ENCODE assay signal across 15 cellular contexts in the genomic region with DNA sequence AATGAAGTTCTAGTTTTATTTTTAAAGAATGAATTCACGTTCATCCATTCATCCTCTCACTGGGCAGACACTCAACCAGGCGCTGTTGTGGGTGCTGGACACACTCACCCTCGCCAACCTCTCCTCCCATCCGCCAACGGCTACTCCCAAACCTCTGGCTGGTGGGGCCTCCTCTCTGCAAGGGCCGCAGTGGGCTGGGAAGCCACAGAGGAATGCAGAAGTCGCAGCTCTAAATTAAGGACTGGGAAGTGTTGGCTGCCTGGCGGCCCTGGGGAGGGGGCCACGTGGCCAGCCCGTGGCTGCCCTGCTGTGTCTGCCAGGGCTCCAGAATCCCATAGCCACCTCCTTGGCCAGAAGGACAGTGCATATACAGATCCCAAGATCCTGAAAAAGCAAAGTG. TPM values are rescaled to one million over a fixed set of nuclear protein-coding genes. Genes with fewer than 3 reads are reported as not detected.
DNase-seq lines count a peak whose midpoint lies in the region; ATAC-seq and TF ChIP-seq lines count a peak whose summit lies in the region.
"Had no signal": no experiment of that assay in that cellular context is flagged by ENCODE, and none has a peak within 500 bp of the region (broad histone marks: within the 10 kb centered on the region; RNA-seq: fewer than 3 reads in every experiment).

No MANE protein-coding gene starts in this region.

- H3K27ac ChIP-seq in HL-60 (replicated peaks) (peak overlapping the region; percentile 79), WERI-Rb-1 (no peak overlapping the region)
- H3K27ac ChIP-seq: SK-N-MC had no signal

- peak overlapping the region; percentile 79 for H3K4me3 Mint-ChIP-seq in activated CD8-positive, alpha-beta T cell treated with anti-CD3 and anti-CD28 coated beads, Interleukin-2, amount 10 ng/mL, durations not matched to agents 7 days and 5 days
- H3K4me3 Mint-ChIP-seq in naive thymus-derived CD8-positive, alpha-beta T cell, result peak overlapping the region; percentile 81 to 96 (median 89)

- H3K27me3 Mint-ChIP-seq in activated CD8-positive, alpha-beta T cell treated with anti-CD3 and anti-CD28 coated beads, Interleukin-2, amount 10 ng/mL, durations not matched to agents 7 days and 5 days (ENCODE audit: low read depth), result no peaks in the 10 kb centered on the region
- H3K27me3 Mint-ChIP-seq in naive thymus-derived CD8-positive, alpha-beta T cell, result no peaks in the 10 kb centered on the region

- H3K36me3 ChIP-seq in WERI-Rb-1, result no peaks in the 10 kb centered on the region
- H3K36me3 ChIP-seq: transverse colon had no signal

- CTCF ChIA-PET in activated CD8-positive, alpha-beta T cell treated with anti-CD3 and anti-CD28 coated beads, Interleukin-2, amount 10 ng/mL, durations not matched to agents 7 days and 5 days (lab: Charles Lee), result interaction anchor here (0.8 to 2.3 kb wide), 13 partner anchors 11 to 109 kb away, joined by 3 to 18 read pairs (median 4); a partner anchor contains a TSS

- H3K9me3 Mint-ChIP-seq in activated CD8-positive, alpha-beta T cell treated with anti-CD3 and anti-CD28 coated beads, Interleukin-2, amount 10 ng/mL, durations not matched to agents 7 days and 5 days (ENCODE audit: insufficient read depth), result no peaks in the 10 kb centered on the region
- no peaks in the 10 kb centered on the region for H3K9me3 Mint-ChIP-seq in naive thymus-derived CD8-positive, alpha-beta T cell

- H3K27ac Mint-ChIP-seq in activated CD8-positive, alpha-beta T cell treated with anti-CD3 and anti-CD28 coated beads, Interleukin-2, amount 10 ng/mL, durations not matched to agents 7 days and 5 days, result peak overlapping the region; percentile 96
- peak overlapping the region; percentile 93 to 100 (median 100) for H3K27ac Mint-ChIP-seq in naive thymus-derived CD8-positive, alpha-beta T cell

- H3K36me3 Mint-ChIP-seq in activated CD8-positive, alpha-beta T cell treated with anti-CD3 and anti-CD28 coated beads, Interleukin-2, amount 10 ng/mL, durations not matched to agents 7 days and 5 days (ENCODE audit: low read depth), result peaks cover 69% of the 10 kb centered on the region
- H3K36me3 Mint-ChIP-seq in naive thymus-derived CD8-positive, alpha-beta T cell, result peaks cover 4 to 40% (median 8%) of the 10 kb centered on the region in 3 donors

- TF ChIP-seq CTCF in HL-60 (IDR thresholded peaks at IDR 0.05; ENCODE audit: insufficient read depth, low read length) (no peak), WERI-Rb-1 (IDR thresholded peaks at IDR 0.05; ENCODE audit: low read depth, low read length) (no peak)

- no peaks in the 10 kb centered on the region for H3K27me3 ChIP-seq in HL-60 (ENCODE audit: insufficient read depth, poor library complexity, severe bottlenecking)
- H3K27me3 ChIP-seq in WERI-Rb-1 (ENCODE audit: insufficient read depth, low read depth, severe bottlenecking), result no peaks in the 10 kb centered on the region
- H3K27me3 ChIP-seq: transverse colon had no signal

- peaks cover 80% of the 10 kb centered on the region for H3K4me1 Mint-ChIP-seq in activated CD8-positive, alpha-beta T cell treated with anti-CD3 and anti-CD28 coated beads, Interleukin-2, amount 10 ng/mL, durations not matched to agents 7 days and 5 days (ENCODE audit: low read depth)
- peaks cover 46 to 94% (median 86%) of the 10 kb centered on the region in 4 donors for H3K4me1 Mint-ChIP-seq in naive thymus-derived CD8-positive, alpha-beta T cell

- POLR2A ChIA-PET in activated CD8-positive, alpha-beta T cell treated with anti-CD3 and anti-CD28 coated beads, Interleukin-2, amount 10 ng/mL, durations not matched to agents 7 days and 5 days (lab: Charles Lee), result interaction anchor here (0.9 to 2.8 kb wide), 10 partner anchors 18 to 101 kb away, joined by 3 to 31 read pairs (median 7); a partner anchor contains a TSS
- POLR2A ChIA-PET in naive thymus-derived CD8-positive, alpha-beta T cell (lab: Charles Lee), result interaction anchor here (0.7 to 23.1 kb wide), 19 partner anchors 8 to 118 kb away, joined by 3 to 608 read pairs (median 15); a partner anchor contains a TSS

- no peaks in the 10 kb centered on the region for H3K9me3 ChIP-seq in WERI-Rb-1 (ENCODE audit: severe bottlenecking)
- H3K9me3 ChIP-seq: transverse colon had no signal

- no peak for ATAC-seq in activated CD8-positive, alpha-beta T cell treated with anti-CD3 and anti-CD28 coated beads, Interleukin-2, amount 10 ng/mL, durations not matched to agents 7 days and 5 days
- ATAC-seq in naive thymus-derived CD8-positive, alpha-beta T cell, result no peak
- no peak for ATAC-seq in GM18873 (IDR thresholded peaks at IDR 0.05; ENCODE audit: low FRiP score, unreplicated experiment)

- H3K4me3 ChIP-seq in HL-60 (replicated peaks; ENCODE audit: insufficient read depth, low read length) (no peak overlapping the region), WERI-Rb-1 (ENCODE audit: low read depth, low read length) (no peak overlapping the region)
- H3K4me3 ChIP-seq: dorsolateral prefrontal cortex, SK-N-MC, transverse colon had no signal

- DNase-seq in NOMO-1 (lab: John Stamatoyannopoulos, UW; ENCODE audit: unreplicated experiment in 2 of 2) (peak; percentile 15 to 20), NOMO-1 treated with DMSO at 0.1 percent for 48 hours (lab: John Stamatoyannopoulos, UW; ENCODE audit: unreplicated experiment) (no peak), HL-60 (ENCODE audit: low read depth in 1 of 2, low spot score in 1 of 2) (peak in 1 of 2 experiments; percentile 68), middle frontal gyrus (ENCODE audit: extremely low spot score, low spot score) (no peak), WERI-Rb-1 (no peak)
- DNase-seq in activated CD8-positive, alpha-beta T cell treated with anti-CD3 and anti-CD28 coated beads, Interleukin-2, amount 10 ng/mL, durations not matched to agents 7 days and 5 days, result no peak
- DNase-seq in naive thymus-derived CD8-positive, alpha-beta T cell, result peak in 1 of 10 donors; percentile 48
- DNase-seq: 8988T; activated CD4-positive, alpha-beta T cell treated with anti-CD3 and anti-CD28 coated beads, Interleukin-2, amount 50 U/mL, for 48 hours; DMS153; NCI-H187; transverse colon had no signal

RNA-seq across cellular contexts. Expression of a gene that starts 6.8 kb away (rescaled TPM):
- total RNA-seq in activated CD8-positive, alpha-beta T cell treated with anti-CD3 and anti-CD28 coated beads, Interleukin-2, amount 10 ng/mL, durations not matched to agents 7 days and 5 days, result 10 to 100 TPM; 57.9 to 59.6 TPM
- 10 to 100 TPM; 62.1 to 64.0 TPM for total RNA-seq in naive thymus-derived CD8-positive, alpha-beta T cell
- polyA plus RNA-seq in naive thymus-derived CD8-positive, alpha-beta T cell, result 100 to 1,000 TPM in 2 of 3 donors, 10 to 100 TPM in 1; 86.7 to 208 (median 145) TPM

RNA-seq across cellular contexts. Expression of a gene that starts 30.7 kb away (rescaled TPM):
- 10 to 100 TPM; 51.7 to 55.4 TPM for total RNA-seq in activated CD8-positive, alpha-beta T cell treated with anti-CD3 and anti-CD28 coated beads, Interleukin-2, amount 10 ng/mL, durations not matched to agents 7 days and 5 days
- total RNA-seq in naive thymus-derived CD8-positive, alpha-beta T cell, result 10 to 100 TPM; 68.9 to 71.2 TPM
- 10 to 100 TPM; 56.3 to 62.9 (median 56.9) TPM for polyA plus RNA-seq in naive thymus-derived CD8-positive, alpha-beta T cell

Comparison
In these comparisons a context has a peak if more than half of its experiments do, and no peak if none do; other contexts are left out.
1. DNase-seq: peak in NOMO-1 (2 of 2); none in NOMO-1 treated with DMSO at 0.1 percent for 48 hours (single experiment), activated CD8-positive, alpha-beta T cell treated with anti-CD3 and anti-CD28 coated beads, Interleukin-2, amount 10 ng/mL, durations not matched to agents 7 days and 5 days (single experiment), middle frontal gyrus (single experiment) and WERI-Rb-1 (single experiment).